In genomic region chr9:112078432-112078831, GRCh38 we compare ENCODE assay signal across 16 cellular contexts.
A peak's percentile ranks its signal among the peaks of the same experiment; 100 is the strongest.
DNase-seq lines count a peak whose midpoint lies in the region; ATAC-seq, FAIRE-seq and TF ChIP-seq lines count a peak whose summit lies in the region.
"Had no signal": no experiment of that assay in that cellular context is flagged by ENCODE, and none has a peak within 500 bp of the region (broad histone marks: within the 10 kb centered on the region; RNA-seq: fewer than 3 reads in every experiment).

No MANE protein-coding gene starts in this region.

- FAIRE-seq in GM18507 (lab: Jason Lieb, UNC), result peak; percentile 87

- H3K36me3 ChIP-seq in esophagus muscularis mucosa, result no peaks in the 10 kb centered on the region

- H3K27ac ChIP-seq in esophagus muscularis mucosa (replicated peaks in 1 of 4), result no peak overlapping the region

- no peaks in the 10 kb centered on the region for H3K9me3 ChIP-seq in esophagus muscularis mucosa

- intact Hi-C loops in esophagus muscularis mucosa (cut with DNase I), result loop anchor here (10.0 kb wide), 1 partner anchor 244 kb away; no protein-coding TSS in a partner anchor

- no peak for DNase-seq in GM18507 (ENCODE audit: extremely low spot score, insufficient read length, low read depth)
- peak; percentile 39 for DNase-seq in esophagus muscularis mucosa (ENCODE audit: extremely low spot score)
- no peak for DNase-seq in NCI-H2196 treated with DMSO at 0.1 percent for 48 hours (lab: John Stamatoyannopoulos, UW; ENCODE audit: unreplicated experiment)
- DNase-seq in chondrocyte (ENCODE audit: low spot score), result no peak
- no peak for DNase-seq in activated T-cell treated with anti-CD3 and anti-CD28 coated beads for 4 hours
- DNase-seq in 8988T, result no peak
- DNase-seq: activated CD8-positive, alpha-beta memory T cell treated with anti-CD3 and anti-CD28 coated beads for 24 hours; erythroblast; islet precursor cell; NCI-H345 had no signal

- TF ChIP-seq EP300 in esophagus muscularis mucosa (IDR thresholded peaks at IDR 0.05), result no peak

- no peaks in the 10 kb centered on the region for H3K27me3 Mint-ChIP-seq in chondrocyte (ENCODE audit: low read depth)

- peaks cover 20 to 29% (median 26%) of the 10 kb centered on the region in 4 donors for H3K4me1 ChIP-seq in esophagus muscularis mucosa

- WGBS in esophagus muscularis mucosa, result 97% methylated on average over 6 of the region's 6 CpGs

- H3K9me3 Mint-ChIP-seq in chondrocyte (ENCODE audit: low read depth), result peaks cover 6% of the 10 kb centered on the region
- H3K9me3 Mint-ChIP-seq: neural crest cell had no signal

- H3K36me3 Mint-ChIP-seq in chondrocyte (ENCODE audit: low read depth), result peaks cover 6% of the 10 kb centered on the region

- H3K4me3 ChIP-seq in esophagus muscularis mucosa, result no peak overlapping the region

- no peak for TF ChIP-seq CTCF in esophagus muscularis mucosa (IDR thresholded peaks at IDR 0.05)
- TF ChIP-seq CTCF in chondrocyte (IDR thresholded peaks at IDR 0.05), result no peak

- peaks cover 20% of the 10 kb centered on the region for H3K4me1 Mint-ChIP-seq in chondrocyte (ENCODE audit: low read depth)

- no peak overlapping the region for H3K27ac Mint-ChIP-seq in chondrocyte (ENCODE audit: unreplicated experiment)

- no peak for TF ChIP-seq POLR2A in esophagus muscularis mucosa (IDR thresholded peaks at IDR 0.05; ENCODE audit: low read depth)

- ATAC-seq in GM21717 (IDR thresholded peaks at IDR 0.05; ENCODE audit: unreplicated experiment) (peak; percentile 44), HG03571 (IDR thresholded peaks at IDR 0.05; ENCODE audit: unreplicated experiment) (peak; percentile 61)
- ATAC-seq: HCT116, SK-N-SH treated with all-trans-retinoic acid at 6 μM for 48 hours had no signal

- H3K27me3 ChIP-seq in esophagus muscularis mucosa, result no peaks in the 10 kb centered on the region

- H3K4me3 Mint-ChIP-seq in chondrocyte (ENCODE audit: unreplicated experiment), result no peak overlapping the region
- H3K4me3 Mint-ChIP-seq: CD14-positive monocyte, neural crest cell had no signal
